Comparison of ENCODE assay signal across 1 cellular context in genomic region chr6:11918021-11918738, GRCh38.
TF ChIP-seq lines count a peak whose summit lies in the region.

No MANE protein-coding gene starts in this region.

TF ChIP-seq in HEK293, 187 proteins besides CTCF, POLR2A, EP300 and RAD21 (continued from another document and continues in another):
- TF ChIP-seq ZNF518A (tag by site-specific recombination; conservative IDR thresholded peaks at IDR 0.05; ENCODE audit: low read depth) (0 out of 2 replicates have a peak, but pooled peaks have one; percentile 33), ZNF544 (tag by site-specific recombination; IDR thresholded peaks at IDR 0.05) (no peak), ZNF292 (tag by site-specific recombination; IDR thresholded peaks at IDR 0.05; ENCODE audit: borderline replicate concordance, low read depth) (no peak), ZBTB44 (tag by site-specific recombination; IDR thresholded peaks at IDR 0.05) (no peak), ZNF626 (tag by site-specific recombination; IDR thresholded peaks at IDR 0.05) (no peak), ZNF341 (tag by site-specific recombination; IDR thresholded peaks at IDR 0.05; ENCODE audit: low read depth) (no peak), ZNF311 (tag by site-specific recombination; IDR thresholded peaks at IDR 0.05; ENCODE audit: borderline replicate concordance) (no peak), ZNF184 (tag by site-specific recombination; IDR thresholded peaks at IDR 0.05) (0 out of 2 replicates have a peak, but pooled peaks have one; percentile 19), ZBTB17 (tag by site-specific recombination; IDR thresholded peaks at IDR 0.05) (0 out of 2 replicates have a peak, but pooled peaks have one; percentile 37), ZNF354C (tag by site-specific recombination; IDR thresholded peaks at IDR 0.05; ENCODE audit: borderline replicate concordance, low read depth) (no peak), ZNF501 (tag by site-specific recombination; IDR thresholded peaks at IDR 0.05) (no peak), ZBTB48 (tag by site-specific recombination; IDR thresholded peaks at IDR 0.05) (peak; percentile 43; the same call in 1 of the 2 replicates), ZNF148 (tag by site-specific recombination; IDR thresholded peaks at IDR 0.05; ENCODE audit: borderline replicate concordance) (no peak), GLIS1 (tag by site-specific recombination; IDR thresholded peaks at IDR 0.05) (no peak), ZNF521 (tag by site-specific recombination; IDR thresholded peaks at IDR 0.05) (no peak), ZNF548 (tag by site-specific recombination; IDR thresholded peaks at IDR 0.05) (no peak), ZNF146 (tag by site-specific recombination; IDR thresholded peaks at IDR 0.05) (no peak), ZNF394 (tag by site-specific recombination; IDR thresholded peaks at IDR 0.05; ENCODE audit: borderline replicate concordance) (0 out of 2 replicates have a peak, but pooled peaks have one; percentile 27), ZNF610 (tag by site-specific recombination; IDR thresholded peaks at IDR 0.05; ENCODE audit: borderline replicate concordance) (no peak), ZNF530 (tag by site-specific recombination; IDR thresholded peaks at IDR 0.05; ENCODE audit: low read depth) (no peak), ZNF16 (tag by site-specific recombination; IDR thresholded peaks at IDR 0.05; ENCODE audit: low read depth) (no peak), ZNF560 (tag by site-specific recombination; IDR thresholded peaks at IDR 0.05; ENCODE audit: borderline replicate concordance) (no peak), ZNF660 (tag by site-specific recombination; IDR thresholded peaks at IDR 0.05) (peak; percentile 69; the same call in 1 of the 2 replicates), ZSCAN4 (tag by site-specific recombination; IDR thresholded peaks at IDR 0.05) (peak; percentile 93), KLF1 (tag by site-specific recombination; IDR thresholded peaks at IDR 0.05) (no peak), ZNF221 (tag by site-specific recombination; IDR thresholded peaks at IDR 0.05; ENCODE audit: borderline replicate concordance) (no peak), HOXA7 (CRISPR knock-in tag; IDR thresholded peaks at IDR 0.05; ENCODE audit: borderline replicate concordance) (no peak), ZFP3 (tag by site-specific recombination; IDR thresholded peaks at IDR 0.05; ENCODE audit: low read depth) (no peak), ZBTB6 (tag by site-specific recombination; IDR thresholded peaks at IDR 0.05) (no peak), ZNF274 (IDR thresholded peaks at IDR 0.05; ENCODE audit: low read length) (no peak), ZNF274 (tag by site-specific recombination; IDR thresholded peaks at IDR 0.05; ENCODE audit: borderline replicate concordance) (no peak), ZFP41 (tag by site-specific recombination; IDR thresholded peaks at IDR 0.05; ENCODE audit: borderline replicate concordance) (no peak), ZBTB11 (tag by site-specific recombination; conservative IDR thresholded peaks at IDR 0.05; ENCODE audit: low read depth) (no peak), TSHZ1 (tag by site-specific recombination; IDR thresholded peaks at IDR 0.05; ENCODE audit: borderline replicate concordance) (peak; percentile 50; the same call in 1 of the 2 replicates), ZNF513 (tag by site-specific recombination; IDR thresholded peaks at IDR 0.05) (no peak), SALL2 (tag by site-specific recombination; IDR thresholded peaks at IDR 0.05; ENCODE audit: borderline replicate concordance) (no peak)
